Comparison of ENCODE assay signal across 38 cellular contexts in genomic region chr18:61189376-61189775, GRCh38.
"Had no signal": no experiment of that assay in that cellular context is flagged by ENCODE, and none has a peak within 500 bp of the region (broad histone marks: within the 10 kb centered on the region; RNA-seq: fewer than 3 reads in every experiment).

No MANE protein-coding gene starts in this region.

- H3K27me3 ChIP-seq: adrenal gland, ascending aorta, body of pancreas, brain microvascular endothelial cell, breast epithelium, cardiac muscle cell had no signal

- H3K36me3 Mint-ChIP-seq: activated naive CD4-positive, alpha-beta T cell treated with anti-CD3 and anti-CD28 coated beads, Interleukin-2, amount 10 ng/mL, durations not matched to agents 7 days and 5 days; activated naive CD4-positive, alpha-beta T cell treated with anti-CD3 and anti-CD28 coated beads, Interleukin-2, amount 50 U/mL, for 24 hours; activated naive CD4-positive, alpha-beta T cell treated with anti-CD3 and anti-CD28 coated beads, Interleukin-2, amount 50 U/mL, for 72 hours; activated naive CD8-positive, alpha-beta T cell; activated naive CD8-positive, alpha-beta T cell treated with anti-CD3 and anti-CD28 coated beads for 36 hours; activated naive CD8-positive, alpha-beta T cell treated with anti-CD3 and anti-CD28 coated beads, Interleukin-2, amount 10 ng/mL, durations not matched to agents 7 days and 5 days; brain had no signal

- H3K27me3 Mint-ChIP-seq: activated naive CD4-positive, alpha-beta T cell treated with anti-CD3 and anti-CD28 coated beads, Interleukin-2, amount 10 ng/mL, durations not matched to agents 7 days and 5 days; activated naive CD4-positive, alpha-beta T cell treated with anti-CD3 and anti-CD28 coated beads, Interleukin-2, amount 50 U/mL, for 24 hours; activated naive CD8-positive, alpha-beta T cell; activated naive CD8-positive, alpha-beta T cell treated with anti-CD3 and anti-CD28 coated beads for 36 hours; activated naive CD8-positive, alpha-beta T cell treated with anti-CD3 and anti-CD28 coated beads, Interleukin-2, amount 10 ng/mL, durations not matched to agents 7 days and 5 days; activated naive CD8-positive, alpha-beta T cell treated with anti-CD3 and anti-CD28 coated beads, Interleukin-2, amount 50 U/mL, for 24 hours; activated T-cell treated with anti-CD3 and anti-CD28 coated beads, Interleukin-2, amount 50 U/mL, for 24 hours; activated T-helper 17 cell treated with anti-CD3 and anti-CD28 coated beads, Interleukin-2, amount 50 U/mL, for 72 hours; central memory CD8-positive, alpha-beta T cell had no signal

- H3K9me3 ChIP-seq: adrenal gland, ascending aorta, body of pancreas, breast epithelium had no signal

- H3K4me1 ChIP-seq: adrenal gland, ascending aorta, body of pancreas, breast epithelium had no signal

- H3K27ac Mint-ChIP-seq: activated naive CD4-positive, alpha-beta T cell treated with anti-CD3 and anti-CD28 coated beads for 36 hours; activated naive CD4-positive, alpha-beta T cell treated with anti-CD3 and anti-CD28 coated beads, Interleukin-2, amount 10 ng/mL, durations not matched to agents 7 days and 5 days; activated naive CD4-positive, alpha-beta T cell treated with anti-CD3 and anti-CD28 coated beads, Interleukin-2, amount 50 U/mL, for 24 hours; activated naive CD4-positive, alpha-beta T cell treated with anti-CD3 and anti-CD28 coated beads, Interleukin-2, amount 50 U/mL, for 72 hours; activated naive CD8-positive, alpha-beta T cell; activated naive CD8-positive, alpha-beta T cell treated with anti-CD3 and anti-CD28 coated beads for 36 hours; activated naive CD8-positive, alpha-beta T cell treated with anti-CD3 and anti-CD28 coated beads, Interleukin-2, amount 10 ng/mL, durations not matched to agents 7 days and 5 days; activated naive CD8-positive, alpha-beta T cell treated with anti-CD3 and anti-CD28 coated beads, Interleukin-2, amount 50 U/mL, for 24 hours; activated T-cell treated with anti-CD3 and anti-CD28 coated beads, Interleukin-2, amount 50 U/mL, for 24 hours; activated T-cell treated with anti-CD3 and anti-CD28 coated beads, Interleukin-2, amount 50 U/mL, for 72 hours; activated T-helper 1 cell treated with anti-CD3 and anti-CD28 coated beads, Interleukin-12 subunit alpha, Interleukin-12 subunit beta, Interleukin-2, Interleukin-4 antibody, amounts not matched to agents 30 ng/mL and 10 ng/mL and 1 ng/mL, durations not matched to agents 14 hours and 24 hours and 36 hours; activated T-helper 17 cell treated with anti-CD3 and anti-CD28 coated beads, Interleukin-2, amount 50 U/mL, for 72 hours; activated T-helper 2 cell treated with anti-CD3 and anti-CD28 coated beads, Interferon-gamma antibody, Interleukin-2, Interleukin-4, amounts not matched to agents 10 μg/mL and 5 μg/mL and 100 μg/mL, durations not matched to agents 14 hours and 24 hours and 36 hours; brain had no signal

- H3K4me3 ChIP-seq: adrenal gland, ascending aorta, body of pancreas, breast epithelium, cardiac muscle cell had no signal

- H3K27ac ChIP-seq: adrenal gland, ascending aorta, body of pancreas, brain microvascular endothelial cell, cardiac muscle cell had no signal

- H3K4me1 Mint-ChIP-seq: activated naive CD4-positive, alpha-beta T cell treated with anti-CD3 and anti-CD28 coated beads, Interleukin-2, amount 10 ng/mL, durations not matched to agents 7 days and 5 days; activated naive CD4-positive, alpha-beta T cell treated with anti-CD3 and anti-CD28 coated beads, Interleukin-2, amount 50 U/mL, for 24 hours; activated naive CD8-positive, alpha-beta T cell treated with anti-CD3 and anti-CD28 coated beads for 36 hours; activated naive CD8-positive, alpha-beta T cell treated with anti-CD3 and anti-CD28 coated beads, Interleukin-2, amount 10 ng/mL, durations not matched to agents 7 days and 5 days; activated naive CD8-positive, alpha-beta T cell treated with anti-CD3 and anti-CD28 coated beads, Interleukin-2, amount 50 U/mL, for 24 hours; activated T-helper 17 cell treated with anti-CD3 and anti-CD28 coated beads, Interleukin-2, amount 50 U/mL, for 72 hours; brain; central memory CD8-positive, alpha-beta T cell had no signal

- H3K4me3 Mint-ChIP-seq: activated naive CD4-positive, alpha-beta T cell treated with anti-CD3 and anti-CD28 coated beads for 36 hours; activated naive CD4-positive, alpha-beta T cell treated with anti-CD3 and anti-CD28 coated beads, Interleukin-2, amount 10 ng/mL, durations not matched to agents 7 days and 5 days; activated naive CD4-positive, alpha-beta T cell treated with anti-CD3 and anti-CD28 coated beads, Interleukin-2, amount 50 U/mL, for 24 hours; activated naive CD8-positive, alpha-beta T cell; activated naive CD8-positive, alpha-beta T cell treated with anti-CD3 and anti-CD28 coated beads for 36 hours; activated naive CD8-positive, alpha-beta T cell treated with anti-CD3 and anti-CD28 coated beads, Interleukin-2, amount 10 ng/mL, durations not matched to agents 7 days and 5 days; activated naive CD8-positive, alpha-beta T cell treated with anti-CD3 and anti-CD28 coated beads, Interleukin-2, amount 50 U/mL, for 24 hours; activated T-cell treated with anti-CD3 and anti-CD28 coated beads, Interleukin-2, amount 50 U/mL, for 24 hours; activated T-cell treated with anti-CD3 and anti-CD28 coated beads, Interleukin-2, amount 50 U/mL, for 4 hours; activated T-cell treated with anti-CD3 and anti-CD28 coated beads, Interleukin-2, amount 50 U/mL, for 72 hours; activated T-helper 1 cell treated with anti-CD3 and anti-CD28 coated beads, Interleukin-12 subunit alpha, Interleukin-12 subunit beta, Interleukin-2, Interleukin-4 antibody, amounts not matched to agents 30 ng/mL and 10 ng/mL and 1 ng/mL, durations not matched to agents 14 hours and 24 hours and 36 hours; activated T-helper 17 cell treated with anti-CD3 and anti-CD28 coated beads, Interleukin-2, amount 50 U/mL, for 72 hours; brain; central memory CD8-positive, alpha-beta T cell had no signal

- ATAC-seq: activated naive CD4-positive, alpha-beta T cell treated with anti-CD3 and anti-CD28 coated beads, Interleukin-2, amount 50 U/mL, for 72 hours; activated naive CD8-positive, alpha-beta T cell treated with anti-CD3 and anti-CD28 coated beads, Interleukin-2, amount 50 U/mL, for 24 hours; activated T-cell treated with anti-CD3 and anti-CD28 coated beads, Interleukin-2, amount 50 U/mL, for 4 hours; activated T-cell treated with anti-CD3 and anti-CD28 coated beads, Interleukin-2, amount 50 U/mL, for 72 hours; activated T-helper 17 cell treated with anti-CD3 and anti-CD28 coated beads, Interleukin-2, amount 50 U/mL, for 72 hours; body of pancreas had no signal

- DNase-seq: activated effector memory CD4-positive, alpha-beta T cell treated with anti-CD3 and anti-CD28 coated beads, Interleukin-2, amount 50 U/mL, for 16 hours; activated effector memory CD4-positive, alpha-beta T cell treated with Interleukin-2 at 50 U/mL for 16 hours; activated gamma-delta T cell; activated gamma-delta T cell treated with Interleukin-2 at 50 U/mL for 16 hours; activated naive CD4-positive, alpha-beta T cell; activated naive CD4-positive, alpha-beta T cell treated with anti-CD3 and anti-CD28 coated beads for 36 hours; activated naive CD4-positive, alpha-beta T cell treated with anti-CD3 and anti-CD28 coated beads, Interleukin-2, amount 10 ng/mL, durations not matched to agents 7 days and 5 days; activated naive CD4-positive, alpha-beta T cell treated with anti-CD3 and anti-CD28 coated beads, Interleukin-2, amount 50 U/mL, for 16 hours; activated naive CD4-positive, alpha-beta T cell treated with Interleukin-2 at 50 U/mL for 16 hours; activated naive CD8-positive, alpha-beta T cell treated with anti-CD3 and anti-CD28 coated beads for 36 hours; activated naive CD8-positive, alpha-beta T cell treated with anti-CD3 and anti-CD28 coated beads, Interleukin-2, amount 10 ng/mL, durations not matched to agents 7 days and 5 days; activated naive CD8-positive, alpha-beta T cell treated with anti-CD3 and anti-CD28 coated beads, Interleukin-2, amount 50 U/mL, for 24 hours; activated T-cell treated with anti-CD3 and anti-CD28 coated beads, Interleukin-2, amount 50 U/mL, for 1 hour; activated T-cell treated with anti-CD3 and anti-CD28 coated beads, Interleukin-2, amount 50 U/mL, for 24 hours; activated T-cell treated with anti-CD3 and anti-CD28 coated beads, Interleukin-2, amount 50 U/mL, for 4 hours; activated T-cell treated with anti-CD3 and anti-CD28 coated beads, Interleukin-2, amount 50 U/mL, for 48 hours; activated T-cell treated with anti-CD3 and anti-CD28 coated beads, Interleukin-2, amount 50 U/mL, for 72 hours; adrenal gland; amniotic stem cell; amygdala; anterior cingulate cortex; aorta; body of pancreas; brain microvascular endothelial cell; caudate nucleus; central memory CD4-positive, alpha-beta T cell; cerebellar nuclear complex had no signal

- H3K36me3 ChIP-seq: adrenal gland, ascending aorta, brain microvascular endothelial cell, breast epithelium, cardiac muscle cell had no signal
